In genomic region chr6:116783852-116784251, GRCh38 we compare ENCODE assay signal across 2 cellular contexts.
TF ChIP-seq lines count a peak whose summit lies in the region.

No MANE protein-coding gene starts in this region.

TF ChIP-seq in IMR-90, 13 proteins besides CTCF, POLR2A, EP300 and RAD21 (continued from another document):
- TF ChIP-seq FOS (IDR thresholded peaks at IDR 0.05; ENCODE audit: low read depth, low read length) = no peak

TF ChIP-seq in GM23338, 12 proteins besides CTCF, POLR2A, EP300 and RAD21 (continued from another document):
- no peak for TF ChIP-seq STAT1 (IDR thresholded peaks at IDR 0.05; ENCODE audit: unreplicated experiment)
- TF ChIP-seq, protein P1, sequence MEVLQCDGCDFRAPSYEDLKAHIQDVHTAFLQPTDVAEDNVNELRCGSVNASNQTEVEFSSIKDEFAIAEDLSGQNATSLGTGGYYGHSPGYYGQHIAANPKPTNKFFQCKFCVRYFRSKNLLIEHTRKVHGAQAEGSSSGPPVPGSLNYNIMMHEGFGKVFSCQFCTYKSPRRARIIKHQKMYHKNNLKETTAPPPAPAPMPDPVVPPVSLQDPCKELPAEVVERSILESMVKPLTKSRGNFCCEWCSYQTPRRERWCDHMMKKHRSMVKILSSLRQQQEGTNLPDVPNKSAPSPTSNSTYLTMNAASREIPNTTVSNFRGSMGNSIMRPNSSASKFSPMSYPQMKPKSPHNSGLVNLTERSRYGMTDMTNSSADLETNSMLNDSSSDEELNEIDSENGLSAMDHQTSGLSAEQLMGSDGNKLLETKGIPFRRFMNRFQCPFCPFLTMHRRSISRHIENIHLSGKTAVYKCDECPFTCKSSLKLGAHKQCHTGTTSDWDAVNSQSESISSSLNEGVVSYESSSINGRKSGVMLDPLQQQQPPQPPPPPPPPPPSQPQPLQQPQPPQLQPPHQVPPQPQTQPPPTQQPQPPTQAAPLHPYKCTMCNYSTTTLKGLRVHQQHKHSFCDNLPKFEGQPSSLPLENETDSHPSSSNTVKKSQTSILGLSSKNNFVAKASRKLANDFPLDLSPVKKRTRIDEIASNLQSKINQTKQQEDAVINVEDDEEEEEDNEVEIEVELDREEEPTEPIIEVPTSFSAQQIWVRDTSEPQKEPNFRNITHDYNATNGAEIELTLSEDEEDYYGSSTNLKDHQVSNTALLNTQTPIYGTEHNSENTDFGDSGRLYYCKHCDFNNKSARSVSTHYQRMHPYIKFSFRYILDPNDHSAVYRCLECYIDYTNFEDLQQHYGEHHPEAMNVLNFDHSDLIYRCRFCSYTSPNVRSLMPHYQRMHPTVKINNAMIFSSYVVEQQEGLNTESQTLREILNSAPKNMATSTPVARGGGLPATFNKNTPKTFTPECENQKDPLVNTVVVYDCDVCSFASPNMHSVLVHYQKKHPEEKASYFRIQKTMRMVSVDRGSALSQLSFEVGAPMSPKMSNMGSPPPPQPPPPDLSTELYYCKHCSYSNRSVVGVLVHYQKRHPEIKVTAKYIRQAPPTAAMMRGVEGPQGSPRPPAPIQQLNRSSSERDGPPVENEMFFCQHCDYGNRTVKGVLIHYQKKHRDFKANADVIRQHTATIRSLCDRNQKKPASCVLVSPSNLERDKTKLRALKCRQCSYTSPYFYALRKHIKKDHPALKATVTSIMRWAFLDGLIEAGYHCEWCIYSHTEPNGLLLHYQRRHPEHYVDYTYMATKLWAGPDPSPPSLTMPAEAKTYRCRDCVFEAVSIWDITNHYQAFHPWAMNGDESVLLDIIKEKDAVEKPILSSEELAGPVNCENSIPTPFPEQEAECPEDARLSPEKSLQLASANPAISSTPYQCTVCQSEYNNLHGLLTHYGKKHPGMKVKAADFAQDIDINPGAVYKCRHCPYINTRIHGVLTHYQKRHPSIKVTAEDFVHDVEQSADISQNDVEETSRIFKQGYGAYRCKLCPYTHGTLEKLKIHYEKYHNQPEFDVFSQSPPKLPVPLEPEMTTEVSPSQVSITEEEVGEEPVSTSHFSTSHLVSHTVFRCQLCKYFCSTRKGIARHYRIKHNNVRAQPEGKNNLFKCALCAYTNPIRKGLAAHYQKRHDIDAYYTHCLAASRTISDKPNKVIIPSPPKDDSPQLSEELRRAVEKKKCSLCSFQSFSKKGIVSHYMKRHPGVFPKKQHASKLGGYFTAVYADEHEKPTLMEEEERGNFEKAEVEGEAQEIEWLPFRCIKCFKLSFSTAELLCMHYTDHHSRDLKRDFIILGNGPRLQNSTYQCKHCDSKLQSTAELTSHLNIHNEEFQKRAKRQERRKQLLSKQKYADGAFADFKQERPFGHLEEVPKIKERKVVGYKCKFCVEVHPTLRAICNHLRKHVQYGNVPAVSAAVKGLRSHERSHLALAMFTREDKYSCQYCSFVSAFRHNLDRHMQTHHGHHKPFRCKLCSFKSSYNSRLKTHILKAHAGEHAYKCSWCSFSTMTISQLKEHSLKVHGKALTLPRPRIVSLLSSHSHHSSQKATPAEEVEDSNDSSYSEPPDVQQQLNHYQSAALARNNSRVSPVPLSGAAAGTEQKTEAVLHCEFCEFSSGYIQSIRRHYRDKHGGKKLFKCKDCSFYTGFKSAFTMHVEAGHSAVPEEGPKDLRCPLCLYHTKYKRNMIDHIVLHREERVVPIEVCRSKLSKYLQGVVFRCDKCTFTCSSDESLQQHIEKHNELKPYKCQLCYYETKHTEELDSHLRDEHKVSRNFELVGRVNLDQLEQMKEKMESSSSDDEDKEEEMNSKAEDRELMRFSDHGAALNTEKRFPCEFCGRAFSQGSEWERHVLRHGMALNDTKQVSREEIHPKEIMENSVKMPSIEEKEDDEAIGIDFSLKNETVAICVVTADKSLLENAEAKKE (CRISPR knock-in tag; IDR thresholded peaks at IDR 0.05) = no peak
- no peak for TF ChIP-seq REST (IDR thresholded peaks at IDR 0.05; ENCODE audit: unreplicated experiment)
- no peak for TF ChIP-seq EZH2phosphoT487 (IDR thresholded peaks at IDR 0.05; ENCODE audit: unreplicated experiment)
- no peak for TF ChIP-seq ETS1 (IDR thresholded peaks at IDR 0.05)
- no peak for TF ChIP-seq NANOG (IDR thresholded peaks at IDR 0.05; ENCODE audit: borderline replicate concordance)
- TF ChIP-seq ZNF114 (CRISPR knock-in tag; IDR thresholded peaks at IDR 0.05) = no peak
TF ChIP-seq in GM23338: peak in this region for 0.
